In the genomic region with DNA sequence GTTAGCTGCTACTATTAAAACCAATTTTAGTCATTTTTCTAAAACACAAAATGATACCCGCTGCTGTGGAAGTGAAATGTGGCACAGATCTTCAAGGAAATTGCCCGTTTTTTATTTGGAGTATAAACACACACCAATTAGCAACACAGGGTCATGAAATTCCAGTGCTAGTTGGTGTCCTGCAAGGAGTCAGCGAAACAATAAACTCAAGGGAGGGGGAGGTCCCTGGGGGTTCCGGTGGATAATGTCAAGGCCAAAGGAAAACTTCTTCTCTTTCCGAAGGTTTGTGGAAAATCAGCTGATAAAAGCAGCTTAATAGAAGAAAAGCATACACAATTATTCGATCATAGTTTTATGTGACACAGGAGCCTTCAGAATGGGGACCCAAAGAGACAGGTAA, we compare ENCODE assay signal across 1 cellular context.
TF ChIP-seq lines count a peak whose summit lies in the region.

No MANE protein-coding gene starts in this region.

TF ChIP-seq in WTC11, 78 proteins besides CTCF, POLR2A, EP300 and RAD21 (continued from another document):
- TF ChIP-seq, protein P1, sequence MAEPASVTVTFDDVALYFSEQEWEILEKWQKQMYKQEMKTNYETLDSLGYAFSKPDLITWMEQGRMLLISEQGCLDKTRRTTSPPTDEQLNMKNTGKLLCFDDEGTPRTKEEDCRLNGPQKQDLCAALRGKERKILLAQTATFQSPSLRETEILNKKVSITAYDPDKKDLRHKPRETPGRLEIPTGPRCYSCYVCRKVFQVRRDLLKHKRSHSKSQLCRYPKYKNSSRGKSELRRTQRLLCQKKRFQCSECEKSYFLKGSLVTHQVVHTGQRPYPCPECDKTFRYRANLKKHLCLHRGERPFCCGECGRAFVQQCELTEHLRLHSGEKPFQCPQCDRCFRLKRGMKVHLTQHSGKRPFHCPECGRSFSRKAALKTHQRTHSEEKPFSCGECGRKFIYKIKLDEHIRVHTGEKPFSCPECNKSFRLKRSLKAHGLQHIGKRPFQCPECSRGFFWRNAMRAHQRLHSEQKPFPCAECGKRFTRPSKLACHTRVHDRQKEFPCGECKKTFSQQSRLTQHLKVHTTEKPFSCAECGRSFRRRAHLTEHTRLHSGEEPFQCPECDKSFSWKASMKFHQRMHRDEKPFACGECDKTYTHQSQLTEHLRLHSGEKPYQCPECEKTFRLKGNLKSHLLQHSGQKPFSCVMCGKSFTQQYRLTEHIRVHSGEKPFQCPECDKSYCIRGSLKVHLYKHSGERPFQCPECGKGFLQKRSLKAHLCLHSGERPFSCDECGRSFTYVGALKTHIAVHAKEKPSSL (CRISPR knock-in tag; conservative IDR thresholded peaks at IDR 0.05): no peak
